Comparison of ENCODE assay signal across 26 cellular contexts in genomic region chr15:64916365-64916764, GRCh38. TPM values are rescaled to one million over a fixed set of nuclear protein-coding genes. Genes with fewer than 3 reads are reported as not detected.
DNase-seq lines count a peak whose midpoint lies in the region; ATAC-seq, FAIRE-seq and TF ChIP-seq lines count a peak whose summit lies in the region.
"Had no signal": no experiment of that assay in that cellular context is flagged by ENCODE, and none has a peak within 500 bp of the region (broad histone marks: within the 10 kb centered on the region; RNA-seq: fewer than 3 reads in every experiment).

No MANE protein-coding gene starts in this region.

- H3K36me3 ChIP-seq in SK-N-SH (replicated peaks in 1 of 2; ENCODE audit: control insufficient read depth in 1 of 2, insufficient read depth in 2 of 2, low read length in 1 of 2) (no peaks in the 10 kb centered on the region), BLaER1 (no peaks in the 10 kb centered on the region), NT2/D1 (ENCODE audit: insufficient read depth, insufficient read length, low read length) (no peaks in the 10 kb centered on the region), H1 (ENCODE audit: control insufficient read depth in 2 of 4, insufficient read depth in 4 of 4, low read length in 3 of 4) (no peaks in the 10 kb centered on the region)
- H3K36me3 ChIP-seq: BE2C, HAP-1 had no signal

- H3K4me3 ChIP-seq in SK-N-SH (ENCODE audit: low read depth in 2 of 2, low read length in 1 of 2): no peak overlapping the region
- H3K4me3 ChIP-seq in BLaER1: no peak overlapping the region
- no peak overlapping the region for H3K4me3 ChIP-seq in NT2/D1 (ENCODE audit: insufficient read length, low read depth)
- H3K4me3 ChIP-seq in H1 (ENCODE audit: extremely low read depth in 1 of 4, insufficient read depth in 2 of 4, low read depth in 3 of 4, low read length in 4 of 4): no peak overlapping the region
- H3K4me3 ChIP-seq: GM23338, HAP-1 had no signal

- H3F3A ChIP-seq in SK-N-SH (replicated peaks; ENCODE audit: insufficient read depth): no peaks in the 10 kb centered on the region

- no peaks in the 10 kb centered on the region for H3K79me2 ChIP-seq in SK-N-SH (ENCODE audit: insufficient read depth)
- H3K79me2 ChIP-seq in H1 (ENCODE audit: control insufficient read depth in 1 of 2, insufficient read depth in 2 of 2, low read length in 2 of 2): no peaks in the 10 kb centered on the region

- no peak for TF ChIP-seq CTCF in SK-N-SH (IDR thresholded peaks at IDR 0.05)
- no peak for TF ChIP-seq CTCF in H1 (IDR thresholded peaks at IDR 0.05; ENCODE audit: control extremely low read depth in 1 of 3, insufficient read depth in 1 of 3, low read depth in 1 of 3, low read length in 3 of 3)

- H2BK12ac ChIP-seq in H1 (ENCODE audit: low read depth, low read length): peak overlapping the region; percentile 70; the same call in 1 of the 2 replicates

- no peak overlapping the region for H3K4ac ChIP-seq in H1 (replicated peaks; ENCODE audit: insufficient read length, low read depth, low read length)

- H3K23ac ChIP-seq in H1 (ENCODE audit: insufficient read length): no peak overlapping the region

- H3K27ac ChIP-seq in SK-N-SH (ENCODE audit: low read depth in 2 of 2, low read length in 1 of 2) (no peak overlapping the region), BLaER1 (peak overlapping the region; percentile 28; the same call in 1 of the 2 replicates), H1 (ENCODE audit: low read depth, low read length) (no peak overlapping the region)
- H3K27ac ChIP-seq: 22Rv1, KMS-11, RWPE1 had no signal

- H3K9me2 ChIP-seq in SK-N-SH: no peaks in the 10 kb centered on the region

- no peak overlapping the region for H3K56ac ChIP-seq in H1 (replicated peaks; ENCODE audit: insufficient read length, low read depth, low read length)

- H2AFZ ChIP-seq in SK-N-SH (ENCODE audit: low read depth): no peak overlapping the region
- no peak overlapping the region for H2AFZ ChIP-seq in H1 (ENCODE audit: low read length)

- TF ChIP-seq RAD21 in SK-N-SH (IDR thresholded peaks at IDR 0.05; ENCODE audit: low read length): no peak
- TF ChIP-seq RAD21 in H1 (IDR thresholded peaks at IDR 0.05 in 1 of 2, conservative IDR thresholded peaks at IDR 0.05 in 1 of 2; ENCODE audit: low read depth in 2 of 2, low read length in 2 of 2): no peak

- CTCF ChIA-PET in SK-N-SH (lab: Yijun Ruan, JAX) (interaction anchor here (1.6 kb wide), 1 partner anchor 12 kb away, joined by 4 read pairs; no protein-coding TSS in a partner anchor), H1 (lab: Charles Lee; ENCODE audit: partially characterized antibody) (interaction anchor here (0.9 to 1.7 kb wide), 3 partner anchors 11 to 174 kb away, joined by 3 to 9 read pairs (median 5); no protein-coding TSS in a partner anchor)

- no peaks in the 10 kb centered on the region for H3K79me1 ChIP-seq in H1 (ENCODE audit: low read depth, low read length)

- no peak for ATAC-seq in SK-N-SH treated with all-trans-retinoic acid at 6 μM for 48 hours
- no peak for ATAC-seq in GM21526 (IDR thresholded peaks at IDR 0.05; ENCODE audit: low FRiP score, unreplicated experiment)
- ATAC-seq: Panc1 had no signal

- peaks cover 0 to 26% of the 10 kb centered on the region in 2 experiments; a peak in 1 of 4 replicates for H3K4me1 ChIP-seq in SK-N-SH (ENCODE audit: control insufficient read depth in 1 of 2, insufficient read depth in 2 of 2, low read depth in 1 of 2, low read length in 1 of 2)
- H3K4me1 ChIP-seq in BLaER1: peaks cover 35% of the 10 kb centered on the region
- peaks cover 30% of the 10 kb centered on the region for H3K4me1 ChIP-seq in NT2/D1 (ENCODE audit: insufficient read depth, insufficient read length)
- peaks cover 0 to 16% (median 10%) of the 10 kb centered on the region in 4 experiments; a peak in 6 of 7 replicates for H3K4me1 ChIP-seq in H1 (replicated peaks in 1 of 4; ENCODE audit: control insufficient read depth in 3 of 4, insufficient read depth in 4 of 4, low read length in 3 of 4)

- no peak overlapping the region for H3K14ac ChIP-seq in H1 (ENCODE audit: insufficient read length)

- H4K20me1 ChIP-seq in SK-N-SH (ENCODE audit: insufficient read depth): no peaks in the 10 kb centered on the region
- no peaks in the 10 kb centered on the region for H4K20me1 ChIP-seq in BLaER1
- no peaks in the 10 kb centered on the region for H4K20me1 ChIP-seq in H1 (replicated peaks in 1 of 2; ENCODE audit: control insufficient read depth in 1 of 2, insufficient read depth in 2 of 2, low read length in 2 of 2)

- no peak for TF ChIP-seq POLR2A in H1 (IDR thresholded peaks at IDR 0.05; ENCODE audit: control extremely low read depth in 1 of 2, low read depth in 2 of 2, low read length in 2 of 2)

- H3K9me3 ChIP-seq in SK-N-SH (no peaks in the 10 kb centered on the region), BLaER1 (no peaks in the 10 kb centered on the region), NT2/D1 (ENCODE audit: insufficient read depth, low read length) (no peaks in the 10 kb centered on the region), H1 (ENCODE audit: insufficient read depth in 2 of 2, low read depth in 1 of 2, low read length in 1 of 2) (no peaks in the 10 kb centered on the region)
- H3K9me3 ChIP-seq: BE2C, HAP-1 had no signal

- no peak for FAIRE-seq in H1 (lab: Jason Lieb, UNC)

- TF ChIP-seq EP300 in SK-N-SH (IDR thresholded peaks at IDR 0.05; ENCODE audit: borderline replicate concordance in 1 of 2, low read depth in 1 of 2, low read length in 1 of 2) (no peak), H1 (IDR thresholded peaks at IDR 0.05; ENCODE audit: borderline replicate concordance in 1 of 2, low read depth in 2 of 2, low read length in 2 of 2) (no peak)

- DNase-seq in SK-N-SH (peak; percentile 4), NT2/D1 (ENCODE audit: low read depth, low spot score) (no peak), H1 (ENCODE audit: low read depth in 1 of 2, low spot score in 2 of 2) (no peak), T1000 (lab: John Stamatoyannopoulos, UW) (no peak), NCI-H187 (lab: John Stamatoyannopoulos, UW) (no peak)
- DNase-seq: BE2C; CD4-positive, CD25-positive, alpha-beta regulatory T cell; DMS153; NCI-H1048; NCI-H1417; NCI-H1694; NCI-H2081; NCI-H2171; NCI-H226; NCI-H510A; NCI-H69; SHP77 had no signal

- H3K23me2 ChIP-seq in H1 (ENCODE audit: low read depth, low read length): peaks cover 6% of the 10 kb centered on the region; the same call in 1 of the 2 replicates

- H3K18ac ChIP-seq in H1 (ENCODE audit: extremely low read depth, low read length): peak overlapping the region; percentile 9; the same call in 1 of the 2 replicates

- H3K27me3 ChIP-seq in SK-N-SH (ENCODE audit: insufficient read depth) (no peaks in the 10 kb centered on the region), BLaER1 (no peaks in the 10 kb centered on the region), NT2/D1 (ENCODE audit: insufficient read depth, insufficient read length) (peaks cover 19% of the 10 kb centered on the region), H1 (replicated peaks in 1 of 4; ENCODE audit: control insufficient read depth in 3 of 4, extremely low read depth in 1 of 4, insufficient read depth in 3 of 4, low read length in 3 of 4) (peaks cover 0 to 12% (median 11%) of the 10 kb centered on the region in 4 experiments; a peak in 5 of 7 replicates)
- H3K27me3 ChIP-seq: BE2C had no signal

- H2BK20ac ChIP-seq in H1 (ENCODE audit: low read length): no peak overlapping the region

- 0 out of 2 replicates have a peak overlapping the region, but pooled peaks have one; percentile 17 for H2AK5ac ChIP-seq in H1 (ENCODE audit: low read depth, low read length)

- H3K4me2 ChIP-seq in SK-N-SH (no peak overlapping the region), BLaER1 (peak overlapping the region; percentile 46), H1 (ENCODE audit: insufficient read depth in 1 of 2, low read depth in 2 of 2, low read length in 2 of 2) (0 out of 4 replicates have a peak overlapping the region, but pooled peaks of 1 of the 2 experiments have one; percentile 38)
- H3K4me2 ChIP-seq: KMS-11 had no signal

- H2BK5ac ChIP-seq in H1 (ENCODE audit: low read depth, low read length): no peak overlapping the region; the same call in 1 of the 2 replicates

- H2BK15ac ChIP-seq in H1 (ENCODE audit: low read length): no peak overlapping the region

- no peak overlapping the region for H4K5ac ChIP-seq in H1 (ENCODE audit: insufficient read length, low read depth, low read length)

- POLR2A ChIA-PET in SK-N-SH (lab: Yijun Ruan, JAX) (no interaction called here), H1 (lab: Charles Lee; ENCODE audit: partially characterized antibody) (interaction anchor here (1.0 to 1.9 kb wide), 6 partner anchors 11 to 107 kb away, joined by 3 to 10 read pairs (median 4); no protein-coding TSS in a partner anchor)

- H3K9ac ChIP-seq in SK-N-SH: no peak overlapping the region
- H3K9ac ChIP-seq in BLaER1: no peak overlapping the region
- peak overlapping the region; percentile 18 for H3K9ac ChIP-seq in NT2/D1 (ENCODE audit: insufficient read length, low read depth)
- no peak overlapping the region for H3K9ac ChIP-seq in H1 (replicated peaks in 1 of 4; ENCODE audit: extremely low read depth in 1 of 4, low read depth in 3 of 4, low read length in 3 of 4)
- H3K9ac ChIP-seq: KMS-11 had no signal

- no peak overlapping the region for H4K91ac ChIP-seq in H1 (replicated peaks; ENCODE audit: insufficient read length, low read length)

- no peak overlapping the region for H2BK120ac ChIP-seq in H1 (replicated peaks; ENCODE audit: low read depth, low read length)

- no peak overlapping the region for H4K8ac ChIP-seq in H1 (ENCODE audit: extremely low read depth, insufficient read depth, low read length)

- 88% methylated on average over 2 of the region's 2 CpGs for WGBS in SK-N-SH (ENCODE audit: low lambda C conversion rate)
- WGBS in H1 (ENCODE audit: extremely low coverage in 1 of 2, insufficient coverage in 1 of 2, insufficient read length in 1 of 2, insufficient replicate concordance in 2 of 2, low coverage in 1 of 2, low lambda C conversion rate in 2 of 2, missing lambda C conversion rate in 1 of 2), 2 experiments: 83% methylated on average over 2 of the region's 2 CpGs; no CpG with 5 or more reads in 1 of the 2 experiments

TF ChIP-seq in SK-N-SH treated with all-trans-retinoic acid at 6 μM for 48 hours, 23 proteins besides CTCF, POLR2A, EP300 and RAD21 (continues in another document):
- no peak for TF ChIP-seq ZFP3 (CRISPR knock-in tag; IDR thresholded peaks at IDR 0.05)

TF ChIP-seq in H1, 55 proteins besides CTCF, POLR2A, EP300 and RAD21 (continues in another document):
- no peak for TF ChIP-seq TCF12 (IDR thresholded peaks at IDR 0.05; ENCODE audit: low read depth, low read length)

RNA-seq across cellular contexts. Expression of gene ANKDD1A, which starts 4.7 kb away (rescaled TPM):
- 7.2 and 8.6 TPM in 2 replicates for polyA plus RNA-seq in SK-N-SH (2012; rRNA removed)
- 3.2 and 4.5 TPM in 2 replicates for polyA plus RNA-seq in SK-N-SH (2012; cell fraction: cytosol; rRNA removed)
- polyA plus RNA-seq in SK-N-SH (2012; cell fraction: nucleus; rRNA removed): 23.7 and 25.9 TPM in 2 replicates
- total RNA-seq in H1 (2021; fragmentation: NEBNext Ultra II Directional; extraction: Animal tissue kit (Norgen Biotek cat#: 25700)): 5.0 and 5.7 TPM in 2 replicates
- 4.1 and 6.8 TPM in 2 replicates for polyA plus RNA-seq in H1 (2011; rRNA removed)
- 5.8 TPM for polyA plus RNA-seq in H1 (2011; cell fraction: cytosol; rRNA removed)
- 24.6 TPM for polyA plus RNA-seq in H1 (2011; cell fraction: nucleus; rRNA removed)
- 3.7 to 5.5 TPM (median 4.6 TPM) in 4 replicates for polyA plus RNA-seq in H1 (2012, experiment 1 of 2)
- polyA plus RNA-seq in H1 (2012, experiment 2 of 2): 1.8 TPM
- polyA plus RNA-seq in H1 (2013, experiment 1 of 2): 2.9 TPM
- polyA plus RNA-seq in H1 (2013, experiment 2 of 2): 3.0 TPM
- polyA minus RNA-seq in H1 (2011; rRNA and poly(A)+ RNA removed): 7.9 and 11.9 TPM in 2 replicates
- polyA minus RNA-seq in H1 (2011; cell fraction: cytosol; rRNA and poly(A)+ RNA removed): 3.4 TPM
- 20.7 TPM for polyA minus RNA-seq in H1 (2011; cell fraction: nucleus; rRNA and poly(A)+ RNA removed)
